ENCODE assay signal across 8 cellular contexts in the genomic region with DNA sequence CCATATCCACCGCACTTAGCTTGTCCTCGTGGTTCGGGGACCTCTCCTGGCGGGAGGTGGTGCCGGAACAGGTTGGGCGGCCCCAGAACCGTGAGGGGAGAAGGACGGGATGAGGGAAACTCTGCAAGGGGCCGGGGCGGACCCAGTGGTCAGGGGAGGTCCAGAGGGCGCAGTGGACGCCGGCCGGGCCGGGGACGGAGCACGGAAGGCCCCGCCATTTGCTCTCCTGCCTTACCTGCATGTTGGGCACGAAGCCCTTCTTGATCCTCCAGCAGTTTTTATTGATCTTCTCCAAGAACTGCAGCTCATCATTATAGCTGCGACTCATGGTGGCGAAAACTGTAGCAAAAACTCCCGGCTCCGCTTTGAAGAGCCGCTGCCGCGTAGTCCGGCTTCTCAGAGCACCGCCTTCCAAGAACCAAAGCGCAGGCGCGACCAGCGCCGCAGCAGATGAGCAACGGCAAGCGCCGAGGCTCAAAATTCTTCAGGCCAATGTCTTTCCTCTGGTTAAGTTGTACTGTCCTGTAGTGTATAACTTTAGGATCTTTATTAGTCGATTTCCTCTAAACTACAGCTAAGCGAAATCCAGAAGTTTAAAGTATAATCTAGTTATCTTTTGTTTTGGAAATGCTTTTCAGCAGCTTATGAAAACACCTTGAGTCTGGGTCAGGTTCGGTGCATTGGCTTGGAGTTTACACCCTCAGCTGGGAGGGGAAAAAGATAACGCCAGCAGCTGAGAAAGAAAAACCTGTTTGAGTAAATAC. TPM values are rescaled to one million over a fixed set of nuclear protein-coding genes. Genes with fewer than 3 reads are reported as not detected.
DNase-seq lines count a peak whose midpoint lies in the region; TF ChIP-seq lines count a peak whose summit lies in the region.

TSS of gene RTCB (minus strand) at position 419 of the 764 bp plus-strand sequence. CDS start at position 328, 91 bp downstream.

- DNase-seq in AML-193 (lab: John Stamatoyannopoulos, UW), result peak; percentile 72 to 86
- peak; percentile 67 for DNase-seq in GM19238 (ENCODE audit: insufficient read length, low spot score)
- DNase-seq in activated T-cell treated with anti-CD3 and anti-CD28 coated beads for 1 hour (ENCODE audit: low read depth), result peak; percentile 92
- peak; percentile 91 for DNase-seq in endothelial cell (ENCODE audit: low spot score)
- peak; percentile 96 for DNase-seq in mesenteric fat pad (ENCODE audit: low spot score)
- DNase-seq in stimulated activated CD8-positive, alpha-beta memory T cell treated with anti-CD3 and anti-CD28 coated beads, Interleukin-12 subunit alpha, Interleukin-12 subunit beta, amount 100 ng/mL, for 4 hours (ENCODE audit: low read depth), result peak; percentile 83

- H3K36me3 Mint-ChIP-seq in endothelial cell (ENCODE audit: low read depth, unreplicated experiment), result peaks cover 9% of the 10 kb centered on the region

- H3K9me3 Mint-ChIP-seq in endothelial cell (ENCODE audit: unreplicated experiment), result no peaks in the 10 kb centered on the region

- H3K27me3 ChIP-seq in HUES6 (ENCODE audit: control insufficient read depth, insufficient read depth, low read length) (no peaks in the 10 kb centered on the region), OCI-LY3 (ENCODE audit: low read depth, low read length) (no peaks in the 10 kb centered on the region)

- H3K4me2 ChIP-seq in OCI-LY3 (ENCODE audit: low read length), result peak within 1 kb of the TSS; percentile 94

- H4K20me1 ChIP-seq in OCI-LY3 (ENCODE audit: insufficient read depth, low read length), result peaks cover 9% of the 10 kb centered on the region

- peak within 1 kb of the TSS; percentile 96 for H3K4me3 Mint-ChIP-seq in endothelial cell (ENCODE audit: unreplicated experiment)

- H3K9ac ChIP-seq in HUES6 (ENCODE audit: low read length) (peak within 1 kb of the TSS; percentile 89), OCI-LY3 (ENCODE audit: low read length) (peak within 1 kb of the TSS; percentile 94)

- peaks cover 2% of the 10 kb centered on the region for H3K27me3 Mint-ChIP-seq in endothelial cell (ENCODE audit: unreplicated experiment)

- H3K9me3 ChIP-seq in HUES6 (ENCODE audit: control insufficient read depth, insufficient read depth, low read depth, low read length) (no peaks in the 10 kb centered on the region), OCI-LY3 (ENCODE audit: insufficient read depth, low read length) (no peaks in the 10 kb centered on the region)

- peak within 1 kb of the TSS; percentile 86 for H3K27ac Mint-ChIP-seq in endothelial cell (ENCODE audit: unreplicated experiment)

- H3K4me1 Mint-ChIP-seq in endothelial cell (ENCODE audit: unreplicated experiment), result peaks cover 29% of the 10 kb centered on the region

- H3K4me3 ChIP-seq in HUES6 (ENCODE audit: low read depth, low read length), result peak within 1 kb of the TSS; percentile 86
- peak within 1 kb of the TSS; percentile 85 for H3K4me3 ChIP-seq in OCI-LY3 (ENCODE audit: low read length)

- H3K36me3 ChIP-seq in HUES6 (ENCODE audit: control insufficient read depth, insufficient read depth, low read length), result peaks cover 25% of the 10 kb centered on the region
- peaks cover 33% of the 10 kb centered on the region for H3K36me3 ChIP-seq in OCI-LY3 (replicated peaks; ENCODE audit: low read depth, low read length)

- peak within 1 kb of the TSS; percentile 76; the same call in 1 of the 2 replicates for H3K27ac ChIP-seq in HUES6 (ENCODE audit: low read depth, low read length)
- peak within 1 kb of the TSS; percentile 66 for H3K27ac ChIP-seq in OCI-LY3 (ENCODE audit: low read length)

- peaks cover 48% of the 10 kb centered on the region for H3K79me2 ChIP-seq in OCI-LY3 (ENCODE audit: low read length)

- TF ChIP-seq CTCF in OCI-LY3 (IDR thresholded peaks at IDR 0.05; ENCODE audit: low read depth, low read length) (no peak), endothelial cell (IDR thresholded peaks at IDR 0.05; ENCODE audit: unreplicated experiment) (no peak)

- peak within 1 kb of the TSS; percentile 85 for H2AFZ ChIP-seq in OCI-LY3 (ENCODE audit: low read depth, low read length)

- peaks cover 7% of the 10 kb centered on the region; the same call in 1 of the 2 replicates for H3K4me1 ChIP-seq in HUES6 (ENCODE audit: control insufficient read depth, insufficient read depth, low read length)
- peaks cover 59% of the 10 kb centered on the region for H3K4me1 ChIP-seq in OCI-LY3 (ENCODE audit: low read length)

RNA-seq across cellular contexts. Expression of gene RTCB, which starts in this region (rescaled TPM):
- total RNA-seq in endothelial cell (ENCODE audit: unreplicated experiment) (107 TPM), mesenteric fat pad (55.1 TPM)

Comparison
In these comparisons a context has a peak if more than half of its experiments do, and no peak if none do; other contexts are left out.
1. Peak in every context shown above with its lines: DNase-seq, H3K4me3 ChIP-seq and H3K27ac ChIP-seq.